In the genomic region with DNA sequence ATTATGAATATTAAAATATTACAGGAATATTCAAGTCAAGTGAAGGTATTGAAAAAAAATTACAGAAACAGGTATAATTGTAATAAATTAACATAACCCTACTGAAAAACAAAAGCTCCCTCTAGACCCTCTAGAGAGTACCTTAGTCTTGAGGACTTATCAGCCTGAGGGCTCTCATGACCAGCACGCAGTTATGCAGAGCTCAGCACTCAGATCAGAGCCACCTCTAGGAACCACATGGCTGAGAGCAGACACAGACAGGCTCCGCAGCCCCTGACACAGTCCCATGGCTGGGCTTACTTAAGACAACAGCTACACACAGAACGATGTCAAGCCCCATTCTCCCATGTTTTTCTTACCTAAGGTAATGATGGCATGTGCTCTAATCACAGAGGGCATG, we compare ENCODE assay signal across 1 cellular context.
TF ChIP-seq lines count a peak whose summit lies in the region.

No MANE protein-coding gene starts in this region.

TF ChIP-seq in IMR-90, 13 proteins besides CTCF, POLR2A, EP300 and RAD21:
- TF ChIP-seq RCOR1 (IDR thresholded peaks at IDR 0.05; ENCODE audit: insufficient replicate concordance, low read length) (no peak), MAZ (IDR thresholded peaks at IDR 0.05; ENCODE audit: borderline replicate concordance, low read depth, low read length) (no peak), CHD1 (IDR thresholded peaks at IDR 0.05; ENCODE audit: low read depth, low read length) (no peak), MAFK (IDR thresholded peaks at IDR 0.05; ENCODE audit: low read depth, low read length) (no peak), NFE2L2 (IDR thresholded peaks at IDR 0.05; ENCODE audit: low read depth, low read length) (no peak), CEBPB (IDR thresholded peaks at IDR 0.05; ENCODE audit: low read depth, low read length) (no peak), RFX5 (IDR thresholded peaks at IDR 0.05; ENCODE audit: low read depth, low read length) (no peak), USF2 (IDR thresholded peaks at IDR 0.05; ENCODE audit: low read depth, low read length) (no peak), MXI1 (IDR thresholded peaks at IDR 0.05; ENCODE audit: borderline replicate concordance, low read depth, low read length) (no peak), SMC3 (IDR thresholded peaks at IDR 0.05; ENCODE audit: low read depth, low read length) (no peak), BHLHE40 (IDR thresholded peaks at IDR 0.05; ENCODE audit: low read depth, low read length) (no peak), ELK1 (IDR thresholded peaks at IDR 0.05; ENCODE audit: borderline replicate concordance, low read depth, low read length) (no peak), FOS (IDR thresholded peaks at IDR 0.05; ENCODE audit: low read depth, low read length) (no peak)
